Comparison of ENCODE assay signal across 19 cellular contexts in genomic region chr1:56493826-56494225, GRCh38.
"Had no signal": no experiment of that assay in that cellular context is flagged by ENCODE, and none has a peak within 500 bp of the region (broad histone marks: within the 10 kb centered on the region; RNA-seq: fewer than 3 reads in every experiment).

No MANE protein-coding gene starts in this region.

- ATAC-seq: activated CD4-positive, CD25-positive, alpha-beta regulatory T cell treated with anti-CD3 and anti-CD28 coated beads, Interleukin-2, amount 50 U/mL, for 24 hours; activated naive CD8-positive, alpha-beta T cell treated with anti-CD3 and anti-CD28 coated beads, Interleukin-2, amount 50 U/mL, for 24 hours; activated T-cell treated with anti-CD3 and anti-CD28 coated beads, Interleukin-2, amount 50 U/mL, for 72 hours; body of pancreas; foreskin keratinocyte; left lung had no signal

- H3K9me3 Mint-ChIP-seq: activated CD4-positive, alpha-beta T cell treated with anti-CD3 and anti-CD28 coated beads, Interleukin-2, amount 10 ng/mL, durations not matched to agents 24 days and 14 days; nephron had no signal

- H3K9me3 ChIP-seq: body of pancreas, left lung, thoracic aorta had no signal

- H3K27me3 ChIP-seq: body of pancreas, foreskin keratinocyte, left lung, spleen had no signal

- H3K4me1 Mint-ChIP-seq: activated CD4-positive, alpha-beta memory T cell treated with anti-CD3 and anti-CD28 coated beads, Interleukin-2, amount 10 ng/mL, durations not matched to agents 7 days and 5 days; activated CD4-positive, alpha-beta T cell treated with anti-CD3 and anti-CD28 coated beads, Interleukin-2, amount 10 ng/mL, durations not matched to agents 24 days and 14 days; activated naive CD4-positive, alpha-beta T cell treated with anti-CD3 and anti-CD28 coated beads, Interleukin-2, amount 10 ng/mL, durations not matched to agents 7 days and 5 days; activated naive CD8-positive, alpha-beta T cell treated with anti-CD3 and anti-CD28 coated beads, Interleukin-2, amount 50 U/mL, for 24 hours had no signal

- H3K36me3 Mint-ChIP-seq: activated naive CD4-positive, alpha-beta T cell treated with anti-CD3 and anti-CD28 coated beads, Interleukin-2, amount 10 ng/mL, durations not matched to agents 7 days and 5 days had no signal

- H3K27ac ChIP-seq: body of pancreas, foreskin keratinocyte, left lung, spleen, thoracic aorta had no signal

- DNase-seq: activated CD4-positive, alpha-beta memory T cell treated with anti-CD3 and anti-CD28 coated beads, Interleukin-2, amount 10 ng/mL, durations not matched to agents 7 days and 5 days; activated CD4-positive, alpha-beta T cell treated with anti-CD3 and anti-CD28 coated beads, Interleukin-2, amount 10 ng/mL, durations not matched to agents 24 days and 14 days; activated effector memory CD4-positive, alpha-beta T cell treated with Interleukin-2 at 50 U/mL for 16 hours; activated naive CD4-positive, alpha-beta T cell treated with anti-CD3 and anti-CD28 coated beads, Interleukin-2, amount 10 ng/mL, durations not matched to agents 7 days and 5 days; activated naive CD8-positive, alpha-beta T cell treated with anti-CD3 and anti-CD28 coated beads, Interleukin-2, amount 50 U/mL, for 24 hours; activated T-cell treated with anti-CD3 and anti-CD28 coated beads, Interleukin-2, amount 50 U/mL, for 72 hours; body of pancreas; erythroblast; foreskin keratinocyte; hippocampal formation; kidney glomerular epithelial cell; left lung; nucleus accumbens; spleen; stimulated activated CD4-positive, alpha-beta T cell treated with anti-CD3 and anti-CD28 coated beads, Interleukin-4, amount 100 ng/mL, for 1 hour; stimulated activated naive CD4-positive, alpha-beta T cell treated with Interleukin-2 at 50 U/mL for 16 hours had no signal

- H3K27ac Mint-ChIP-seq: activated CD4-positive, alpha-beta memory T cell treated with anti-CD3 and anti-CD28 coated beads, Interleukin-2, amount 10 ng/mL, durations not matched to agents 7 days and 5 days; activated CD4-positive, alpha-beta T cell treated with anti-CD3 and anti-CD28 coated beads, Interleukin-2, amount 10 ng/mL, durations not matched to agents 24 days and 14 days; activated naive CD4-positive, alpha-beta T cell treated with anti-CD3 and anti-CD28 coated beads, Interleukin-2, amount 10 ng/mL, durations not matched to agents 7 days and 5 days; activated naive CD8-positive, alpha-beta T cell treated with anti-CD3 and anti-CD28 coated beads, Interleukin-2, amount 50 U/mL, for 24 hours; activated T-cell treated with anti-CD3 and anti-CD28 coated beads, Interleukin-2, amount 50 U/mL, for 72 hours; nephron had no signal

- H3K27me3 Mint-ChIP-seq: activated CD4-positive, alpha-beta memory T cell treated with anti-CD3 and anti-CD28 coated beads, Interleukin-2, amount 10 ng/mL, durations not matched to agents 7 days and 5 days; activated CD4-positive, alpha-beta T cell treated with anti-CD3 and anti-CD28 coated beads, Interleukin-2, amount 10 ng/mL, durations not matched to agents 24 days and 14 days; activated naive CD4-positive, alpha-beta T cell treated with anti-CD3 and anti-CD28 coated beads, Interleukin-2, amount 10 ng/mL, durations not matched to agents 7 days and 5 days had no signal

- H3K4me3 ChIP-seq: body of pancreas, left lung, spleen, thoracic aorta had no signal

- H3K4me3 Mint-ChIP-seq: activated CD4-positive, alpha-beta memory T cell treated with anti-CD3 and anti-CD28 coated beads, Interleukin-2, amount 10 ng/mL, durations not matched to agents 7 days and 5 days; activated CD4-positive, alpha-beta T cell treated with anti-CD3 and anti-CD28 coated beads, Interleukin-2, amount 10 ng/mL, durations not matched to agents 24 days and 14 days; activated naive CD4-positive, alpha-beta T cell treated with anti-CD3 and anti-CD28 coated beads, Interleukin-2, amount 10 ng/mL, durations not matched to agents 7 days and 5 days; activated naive CD8-positive, alpha-beta T cell treated with anti-CD3 and anti-CD28 coated beads, Interleukin-2, amount 50 U/mL, for 24 hours; activated T-cell treated with anti-CD3 and anti-CD28 coated beads, Interleukin-2, amount 50 U/mL, for 72 hours; nephron had no signal
